8 cellular contexts compared by ENCODE assay signal in genomic region chr16:85393674-85394510, GRCh38.
DNase-seq lines count a peak whose midpoint lies in the region; ATAC-seq and TF ChIP-seq lines count a peak whose summit lies in the region.

No MANE protein-coding gene starts in this region.

- peak overlapping the region; percentile 67 for H2BK15ac ChIP-seq in mesenchymal stem cell (ENCODE audit: low read depth, poor library complexity, severe bottlenecking)

- H2BK5ac ChIP-seq in mesenchymal stem cell (ENCODE audit: low read depth, low read length, poor library complexity, severe bottlenecking): no peak overlapping the region

- no peaks in the 10 kb centered on the region for H3K27me3 ChIP-seq in mesenchymal stem cell (ENCODE audit: control insufficient read depth in 1 of 2, insufficient read depth in 1 of 2, low read length in 2 of 2)

- no peak overlapping the region for H3K9ac ChIP-seq in mesenchymal stem cell (ENCODE audit: low read length)

- peaks cover 58% of the 10 kb centered on the region for H3K4me1 ChIP-seq in mesenchymal stem cell (ENCODE audit: control insufficient read depth, insufficient read depth, low read depth, low read length)

- no peak overlapping the region for H2AFZ ChIP-seq in mesenchymal stem cell (ENCODE audit: low read depth, low read length)

- no peak overlapping the region for H3K23ac ChIP-seq in mesenchymal stem cell (ENCODE audit: low read length in 2 of 2)

- H3K27me3 Mint-ChIP-seq in CD14-positive monocyte (ENCODE audit: low read depth in 3 of 3): peaks cover 17 to 33% (median 20%) of the 10 kb centered on the region in 3 donors
- H3K27me3 Mint-ChIP-seq in chondrocyte (ENCODE audit: low read depth): peaks cover 1% of the 10 kb centered on the region

- peak overlapping the region; percentile 83 for H2BK120ac ChIP-seq in mesenchymal stem cell (ENCODE audit: low read depth, low read length)

- H3K4ac ChIP-seq in mesenchymal stem cell (ENCODE audit: low read depth in 1 of 2, low read length in 2 of 2): peak overlapping the region; percentile 97 to 98

- peak overlapping the region; percentile 98 to 99 for H3K18ac ChIP-seq in mesenchymal stem cell (ENCODE audit: low read depth in 1 of 2, low read length in 2 of 2)

- ATAC-seq in HG03025 (IDR thresholded peaks at IDR 0.05; ENCODE audit: low FRiP score, unreplicated experiment): no peak

- H3K4me3 Mint-ChIP-seq in CD14-positive monocyte: no peak overlapping the region
- H3K4me3 Mint-ChIP-seq in chondrocyte (ENCODE audit: unreplicated experiment): no peak overlapping the region

- H3K9me3 Mint-ChIP-seq in CD14-positive monocyte: peaks cover 0 to 2% (median 0%) of the 10 kb centered on the region in 7 donors
- H3K9me3 Mint-ChIP-seq in chondrocyte (ENCODE audit: low read depth): no peaks in the 10 kb centered on the region

- no peaks in the 10 kb centered on the region for H3K36me3 Mint-ChIP-seq in CD14-positive monocyte
- H3K36me3 Mint-ChIP-seq in chondrocyte (ENCODE audit: low read depth): no peaks in the 10 kb centered on the region

- H3K4me1 Mint-ChIP-seq in CD14-positive monocyte: no peaks in the 10 kb centered on the region
- H3K4me1 Mint-ChIP-seq in chondrocyte (ENCODE audit: low read depth): peaks cover 58% of the 10 kb centered on the region

- no peak overlapping the region for H3K27ac ChIP-seq in mesenchymal stem cell (ENCODE audit: low read length, poor library complexity, severe bottlenecking)

- H4K91ac ChIP-seq in mesenchymal stem cell (ENCODE audit: low read length): peak overlapping the region; percentile 99

- H3K4me2 ChIP-seq in mesenchymal stem cell (ENCODE audit: low read length, poor library complexity, severe bottlenecking): peak overlapping the region; percentile 41

- peak overlapping the region; percentile 90 for H2AK5ac ChIP-seq in mesenchymal stem cell (ENCODE audit: low read length, severe bottlenecking)

- no peak overlapping the region for H3K27ac Mint-ChIP-seq in CD14-positive monocyte
- H3K27ac Mint-ChIP-seq in chondrocyte (ENCODE audit: unreplicated experiment): no peak overlapping the region

- H2BK12ac ChIP-seq in mesenchymal stem cell (ENCODE audit: low read length in 2 of 2): peak overlapping the region; percentile 99

- peak overlapping the region in 1 of 2 experiments; percentile 49 for H3K14ac ChIP-seq in mesenchymal stem cell (ENCODE audit: low read length in 2 of 2)

- WGBS in mesenchymal stem cell: 26% methylated on average over 37 of the region's 37 CpGs

- H4K8ac ChIP-seq in mesenchymal stem cell (ENCODE audit: low read length): peak overlapping the region; percentile 95

- H3K4me3 ChIP-seq in mesenchymal stem cell (ENCODE audit: insufficient read depth in 1 of 2, low read depth in 1 of 2, low read length in 2 of 2): no peak overlapping the region

- H3K36me3 ChIP-seq in mesenchymal stem cell (ENCODE audit: control insufficient read depth in 1 of 2, insufficient read depth in 2 of 2, low read depth in 1 of 2, low read length in 2 of 2): no peaks in the 10 kb centered on the region

- H3K9me3 ChIP-seq in mesenchymal stem cell (ENCODE audit: control insufficient read depth, low read length): no peaks in the 10 kb centered on the region

- DNase-seq in CD14-positive monocyte (ENCODE audit: low spot score) (peak; percentile 59), HT-29 (ENCODE audit: low spot score) (peak; percentile 54), chondrocyte (ENCODE audit: low spot score) (peak; percentile 86), mesenchymal stem cell (peak; percentile 81), NCI-H1048 (lab: John Stamatoyannopoulos, UW) (no peak)
- DNase-seq in activated CD4-positive, alpha-beta T cell treated with anti-CD3 and anti-CD28 coated beads for 1 hour: peak; percentile 51
- peak; percentile 88 for DNase-seq in stimulated activated CD8-positive, alpha-beta memory T cell treated with anti-CD3 and anti-CD28 coated beads, Interleukin-4, amount 100 ng/mL, for 48 hours

- peaks cover 3% of the 10 kb centered on the region for H3K79me1 ChIP-seq in mesenchymal stem cell (replicated peaks; ENCODE audit: low read length, poor library complexity, severe bottlenecking)

- TF ChIP-seq CTCF in CD14-positive monocyte (IDR thresholded peaks at IDR 0.05): peak; percentile 90
- TF ChIP-seq CTCF in chondrocyte (IDR thresholded peaks at IDR 0.05): peak; percentile 95

- intact Hi-C loops in CD14-positive monocyte (cut with micrococcal nuclease): no loop called here
